18 cellular contexts compared by ENCODE assay signal in genomic region chr10:71011141-71011540, GRCh38.
A peak's percentile ranks its signal among the peaks of the same experiment; 100 is the strongest.
DNase-seq lines count a peak whose midpoint lies in the region; ATAC-seq and TF ChIP-seq lines count a peak whose summit lies in the region.
"Had no signal": no experiment of that assay in that cellular context is flagged by ENCODE, and none has a peak within 500 bp of the region (broad histone marks: within the 10 kb centered on the region; RNA-seq: fewer than 3 reads in every experiment).

No MANE protein-coding gene starts in this region.

- H3K4me3 Mint-ChIP-seq in GM23338 (no peak overlapping the region), neural progenitor cell (no peak overlapping the region)
- H3K4me3 Mint-ChIP-seq in activated naive CD4-positive, alpha-beta T cell treated with anti-CD3 and anti-CD28 coated beads, Interleukin-2, amount 10 ng/mL, durations not matched to agents 7 days and 5 days, result no peak overlapping the region
- H3K4me3 Mint-ChIP-seq: CD4-positive, alpha-beta memory T cell; H9; HFFc6 had no signal

- no peaks in the 10 kb centered on the region for H3K79me2 ChIP-seq in GM23338 (replicated peaks; ENCODE audit: insufficient read depth)
- H3K79me2 ChIP-seq in neural progenitor cell (ENCODE audit: low read depth), result no peaks in the 10 kb centered on the region

- ATAC-seq in GM23338, result no peak
- no peak for ATAC-seq in GM18907 (IDR thresholded peaks at IDR 0.05; ENCODE audit: unreplicated experiment)
- ATAC-seq in HG03139 (IDR thresholded peaks at IDR 0.05; ENCODE audit: unreplicated experiment), result no peak
- no peak for ATAC-seq in GM21528 (IDR thresholded peaks at IDR 0.05; ENCODE audit: low FRiP score, unreplicated experiment)
- ATAC-seq: A549, HCT116 had no signal

- H3K27me3 Mint-ChIP-seq in GM23338 (ENCODE audit: insufficient read depth, low read depth, poor library complexity) (peaks cover 3% of the 10 kb centered on the region), neural progenitor cell (ENCODE audit: insufficient read depth, low read depth) (peaks cover 12% of the 10 kb centered on the region)
- H3K27me3 Mint-ChIP-seq in activated naive CD4-positive, alpha-beta T cell treated with anti-CD3 and anti-CD28 coated beads, Interleukin-2, amount 10 ng/mL, durations not matched to agents 7 days and 5 days, result peaks cover 21% of the 10 kb centered on the region

- H3K36me3 ChIP-seq in GM23338 (ENCODE audit: insufficient read depth) (no peaks in the 10 kb centered on the region), neural progenitor cell (no peaks in the 10 kb centered on the region)

- H3K36me3 Mint-ChIP-seq in GM23338 (ENCODE audit: low read depth), result no peaks in the 10 kb centered on the region; the same call in 2 of the 3 replicates
- H3K36me3 Mint-ChIP-seq in neural progenitor cell, result no peaks in the 10 kb centered on the region
- no peaks in the 10 kb centered on the region for H3K36me3 Mint-ChIP-seq in activated naive CD4-positive, alpha-beta T cell treated with anti-CD3 and anti-CD28 coated beads, Interleukin-2, amount 10 ng/mL, durations not matched to agents 7 days and 5 days
- H3K36me3 Mint-ChIP-seq: CD4-positive, alpha-beta memory T cell had no signal

- DNase-seq in GM23338 (ENCODE audit: low spot score) (no peak), NCI-H82 treated with DMSO at 0.1 percent for 48 hours (lab: John Stamatoyannopoulos, UW; ENCODE audit: unreplicated experiment) (peak; percentile 49), neural progenitor cell (ENCODE audit: low spot score) (no peak)
- no peak for DNase-seq in activated naive CD4-positive, alpha-beta T cell treated with anti-CD3 and anti-CD28 coated beads, Interleukin-2, amount 10 ng/mL, durations not matched to agents 7 days and 5 days
- DNase-seq: C1 segment of cervical spinal cord; Calu3; CD4-positive, alpha-beta memory T cell; DMS53; DMS79 treated with DMSO at 0.1 percent for 48 hours; GF-D8; GM23248; H9; HFFc6 had no signal

- no peaks in the 10 kb centered on the region for H3K27me3 ChIP-seq in GM23338 (ENCODE audit: insufficient read depth)
- no peaks in the 10 kb centered on the region for H3K27me3 ChIP-seq in neural progenitor cell

- H3K9ac ChIP-seq in neural progenitor cell, result no peak overlapping the region
- H3K9ac ChIP-seq: GM23248 had no signal

- peak overlapping the region; percentile 78; the same call in 1 of the 2 replicates for H2AFZ ChIP-seq in GM23338
- peak overlapping the region; percentile 76 for H2AFZ ChIP-seq in neural progenitor cell (replicated peaks)
- H2AFZ ChIP-seq: GM23248 had no signal

- H3K27ac Mint-ChIP-seq in GM23338, result no peak overlapping the region
- peak overlapping the region; percentile 47 for H3K27ac Mint-ChIP-seq in neural progenitor cell
- H3K27ac Mint-ChIP-seq in activated naive CD4-positive, alpha-beta T cell treated with anti-CD3 and anti-CD28 coated beads, Interleukin-2, amount 10 ng/mL, durations not matched to agents 7 days and 5 days, result no peak overlapping the region
- H3K27ac Mint-ChIP-seq: CD4-positive, alpha-beta memory T cell; H9; HFFc6 had no signal

- H3K4me3 ChIP-seq in GM23338, result no peak overlapping the region
- no peak overlapping the region for H3K4me3 ChIP-seq in neural progenitor cell
- H3K4me3 ChIP-seq: A549, GM23248 had no signal

- TF ChIP-seq CTCF in GM23338 (conservative IDR thresholded peaks at IDR 0.05; ENCODE audit: low read depth in 2 of 2) (no peak), neural progenitor cell (IDR thresholded peaks at IDR 0.05) (no peak)

- no peaks in the 10 kb centered on the region; the same call in 1 of the 2 replicates for H4K20me1 ChIP-seq in GM23338 (replicated peaks; ENCODE audit: insufficient read depth)
- no peaks in the 10 kb centered on the region for H4K20me1 ChIP-seq in neural progenitor cell (ENCODE audit: low read depth)

- H3K4me2 ChIP-seq in GM23338, result no peak overlapping the region
- H3K4me2 ChIP-seq in neural progenitor cell, result no peak overlapping the region
- H3K4me2 ChIP-seq: A549 had no signal

- CTCF ChIA-PET in activated naive CD4-positive, alpha-beta T cell treated with anti-CD3 and anti-CD28 coated beads, Interleukin-2, amount 10 ng/mL, durations not matched to agents 7 days and 5 days (lab: Charles Lee), result interaction anchor here (0.8 to 1.2 kb wide), 3 partner anchors 9 to 500 kb away, joined by 3 read pairs; no protein-coding TSS in a partner anchor

- H3K9me3 ChIP-seq in neural progenitor cell (ENCODE audit: low read depth), result no peaks in the 10 kb centered on the region
- H3K9me3 ChIP-seq: A549 had no signal

- H3K4me1 ChIP-seq in GM23338 (ENCODE audit: insufficient read depth), result peaks cover 7% of the 10 kb centered on the region; the same call in 1 of the 2 replicates
- peaks cover 26% of the 10 kb centered on the region for H3K4me1 ChIP-seq in neural progenitor cell
- H3K4me1 ChIP-seq: A549 had no signal

- no peaks in the 10 kb centered on the region for H3K9me2 ChIP-seq in GM23338 (ENCODE audit: insufficient read depth)

- no peaks in the 10 kb centered on the region for H3F3A ChIP-seq in GM23338 (replicated peaks; ENCODE audit: low read depth)
- H3F3A ChIP-seq in neural progenitor cell (ENCODE audit: low read depth), result peaks cover 13% of the 10 kb centered on the region

- H3K27ac ChIP-seq in GM23338 (ENCODE audit: low read depth), result no peak overlapping the region
- H3K27ac ChIP-seq in neural progenitor cell, result no peak overlapping the region
- H3K27ac ChIP-seq: A549, GM23248 had no signal

- H3K4me1 Mint-ChIP-seq in GM23338, result peaks cover 15% of the 10 kb centered on the region
- peaks cover 27% of the 10 kb centered on the region for H3K4me1 Mint-ChIP-seq in neural progenitor cell
- H3K4me1 Mint-ChIP-seq in activated naive CD4-positive, alpha-beta T cell treated with anti-CD3 and anti-CD28 coated beads, Interleukin-2, amount 10 ng/mL, durations not matched to agents 7 days and 5 days, result peaks cover 4% of the 10 kb centered on the region
- H3K4me1 Mint-ChIP-seq: CD4-positive, alpha-beta memory T cell had no signal

- H3K9me3 Mint-ChIP-seq in GM23338, result no peaks in the 10 kb centered on the region
- no peaks in the 10 kb centered on the region for H3K9me3 Mint-ChIP-seq in neural progenitor cell
- H3K9me3 Mint-ChIP-seq in activated naive CD4-positive, alpha-beta T cell treated with anti-CD3 and anti-CD28 coated beads, Interleukin-2, amount 10 ng/mL, durations not matched to agents 7 days and 5 days, result no peaks in the 10 kb centered on the region
- H3K9me3 Mint-ChIP-seq: CD4-positive, alpha-beta memory T cell; H9; HFFc6 had no signal

TF ChIP-seq in GM23338, 12 proteins besides CTCF, POLR2A, EP300 and RAD21 (continues in another document):
- no peak for TF ChIP-seq CREB1 (CRISPR knock-in tag; IDR thresholded peaks at IDR 0.05; ENCODE audit: low read depth)
- TF ChIP-seq ETS1 (IDR thresholded peaks at IDR 0.05), result no peak
- TF ChIP-seq EZH2 (IDR thresholded peaks at IDR 0.05; ENCODE audit: low read depth, unreplicated experiment), result no peak
- TF ChIP-seq JUNB (IDR thresholded peaks at IDR 0.05; ENCODE audit: unreplicated experiment), result no peak
- TF ChIP-seq NANOG (IDR thresholded peaks at IDR 0.05; ENCODE audit: borderline replicate concordance), result no peak
